ENCODE assay signal across 8 cellular contexts in the genomic region with DNA sequence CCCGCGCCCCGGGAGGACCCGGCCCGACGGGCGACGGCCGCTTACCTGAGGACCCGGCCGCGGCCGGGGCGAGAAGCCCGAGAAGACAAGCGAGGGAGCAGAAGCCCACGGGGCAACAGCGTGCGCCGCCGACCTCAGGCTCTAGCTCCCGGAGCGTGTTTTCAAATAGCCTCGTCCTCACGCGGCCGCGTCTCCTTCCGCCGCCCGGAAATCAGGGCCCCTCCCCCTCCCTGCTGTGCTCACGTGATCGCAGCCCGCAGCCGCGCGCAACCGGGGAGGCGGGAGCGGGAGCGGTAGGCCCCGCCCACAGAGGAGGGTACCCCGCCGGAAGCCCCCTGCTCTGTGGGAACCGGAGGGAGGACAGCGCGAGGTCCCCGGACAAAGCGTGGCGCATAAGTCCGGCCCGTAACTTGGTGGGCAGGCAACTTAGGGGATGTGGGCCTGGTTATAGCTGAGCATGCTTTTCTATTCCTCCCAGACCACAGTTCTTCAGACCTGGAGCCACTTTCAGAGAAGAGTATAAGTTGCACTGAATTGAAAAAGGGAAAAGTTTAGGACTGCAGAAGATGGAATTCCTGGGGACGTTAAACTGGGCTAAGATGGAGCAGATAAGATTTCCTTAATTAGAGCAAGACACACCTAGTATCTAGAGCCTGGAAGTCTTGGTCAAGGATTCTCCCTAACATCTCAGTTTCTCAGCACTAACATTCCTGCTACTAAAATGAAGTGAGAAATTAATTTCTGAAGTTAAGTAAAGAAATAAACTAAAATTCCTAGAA. TPM values are rescaled to one million over a fixed set of nuclear protein-coding genes. Genes with fewer than 3 reads are reported as not detected.
A peak's percentile ranks its signal among the peaks of the same experiment; 100 is the strongest.
DNase-seq lines count a peak whose midpoint lies in the region; ATAC-seq, FAIRE-seq and TF ChIP-seq lines count a peak whose summit lies in the region.

TEX10 (minus strand) TSS at position 216 of the 779 bp plus-strand sequence. CDS start 3,579 bp downstream, outside the sequence.

- TF ChIP-seq POLR2A in GM12878 (IDR thresholded peaks at IDR 0.05; ENCODE audit: low read depth, low read length) = peak; percentile 96

- POLR2A ChIA-PET in GM12878 (lab: Charles Lee) = interaction anchor here (0.8 to 1.1 kb wide), 3 partner anchors 10 to 288 kb away, joined by 6 to 7 read pairs (median 6); no protein-coding TSS in a partner anchor

- DNase-seq in NCI-H2081 (lab: John Stamatoyannopoulos, UW) = peak; percentile 89 to 92
- DNase-seq in T1000 (lab: John Stamatoyannopoulos, UW) = peak; percentile 68
- DNase-seq in GM12878 (ENCODE audit: low read depth, low spot score) = peak; percentile 57
- DNase-seq in hypothalamus (lab: John Stamatoyannopoulos, UW) = peak; percentile 30 to 90 (median 79)
- DNase-seq in retinal pigment epithelial cell (ENCODE audit: low read depth) = peak; percentile 33
- DNase-seq in OCI-M2 (lab: John Stamatoyannopoulos, UW; ENCODE audit: unreplicated experiment) = no peak

- TF ChIP-seq RAD21 in GM12878 (IDR thresholded peaks at IDR 0.05; ENCODE audit: insufficient read depth, low read depth, low read length) = no peak

- H3K27me3 ChIP-seq in GM12878 (replicated peaks in 1 of 2; ENCODE audit: control insufficient read depth in 2 of 2, insufficient read depth in 2 of 2, low read length in 1 of 2) = no peaks in the 10 kb centered on the region

- SMC1A ChIA-PET in GM12878 (lab: Charles Lee; ENCODE audit: uncharacterized antibody, unreplicated experiment) = interaction anchor here (0.9 to 4.5 kb wide), 7 partner anchors 9 to 85 kb away, joined by 3 to 17 read pairs (median 3); no protein-coding TSS in a partner anchor

- H4K20me1 ChIP-seq in GM12878 (ENCODE audit: control insufficient read depth, insufficient read depth) = no peaks in the 10 kb centered on the region

- FAIRE-seq in GM12878 (lab: Jason Lieb, UNC) = peak; percentile 74

- peak within 1 kb of the TSS; percentile 82 for H3K27ac ChIP-seq in GM12878 (ENCODE audit: control insufficient read depth, insufficient read depth)

- peak within 1 kb of the TSS; percentile 66 for H2AFZ ChIP-seq in GM12878 (ENCODE audit: control insufficient read depth, low read depth, low read length)

- under 1% methylated on average over 39 of the region's 53 CpGs for WGBS in GM12878 (ENCODE audit: insufficient coverage, insufficient replicate concordance, low lambda C conversion rate, missing lambda C conversion rate)

- H3K9me3 ChIP-seq in GM12878 (replicated peaks; ENCODE audit: control insufficient read depth, insufficient read depth, low read length) = no peaks in the 10 kb centered on the region; the same call in 2 of the 3 replicates

- peaks cover 56% of the 10 kb centered on the region for H3K79me2 ChIP-seq in GM12878 (ENCODE audit: control insufficient read depth, insufficient read depth, low read length)

- peaks cover 8% of the 10 kb centered on the region for H3K4me1 ChIP-seq in GM12878 (ENCODE audit: control insufficient read depth, insufficient read depth, low read length)

- TF ChIP-seq CTCF in GM12878 (IDR thresholded peaks at IDR 0.05 in 2 of 3, conservative IDR thresholded peaks at IDR 0.05 in 1 of 3; ENCODE audit: control insufficient read depth in 2 of 3, extremely low read depth in 1 of 3, insufficient read depth in 1 of 3, low read depth in 3 of 3, low read length in 3 of 3) (no peak), retinal pigment epithelial cell (conservative IDR thresholded peaks at IDR 0.05; ENCODE audit: low read depth, low read length) (no peak)

- in situ Hi-C loops in GM12878 (cut with MboI) = no loop called here

- BruUV-seq in GM12878 (replicated peaks; lab: Mats Ljungman, UMichigan) = TSS peak; percentile 89

- intact Hi-C loops in GM12878 (cut with micrococcal nuclease; ENCODE audit: unreplicated experiment) = loop anchor here (5.0 kb wide), 2 partner anchors 59 to 74 kb away; partner anchors contain the start of gene MSANTD3

- H3K36me3 ChIP-seq in GM12878 (ENCODE audit: control insufficient read depth in 2 of 2, insufficient read depth in 2 of 2, low read length in 1 of 2) = no peaks in the 10 kb centered on the region

- H3K4me3 ChIP-seq in GM12878 = peak within 1 kb of the TSS; percentile 95
- H3K4me3 ChIP-seq in retinal pigment epithelial cell (ENCODE audit: low read length) = peak within 1 kb of the TSS; percentile 88

- RAD21 ChIA-PET in GM12878 (lab: Charles Lee; ENCODE audit: unreplicated experiment) = interaction anchor here (1.1 to 1.5 kb wide), 3 partner anchors 9 to 19 kb away, joined by 3 to 5 read pairs (median 3); no protein-coding TSS in a partner anchor

- TF ChIP-seq EP300 in GM12878 (IDR thresholded peaks at IDR 0.05; ENCODE audit: borderline replicate concordance in 1 of 2, control insufficient read depth in 1 of 2, low read depth in 2 of 2, low read length in 2 of 2) = peak in 1 of 2 experiments; percentile 35; a peak in 1 of 4 replicates

- H3K9ac ChIP-seq in GM12878 (ENCODE audit: control insufficient read depth, insufficient read depth, low read length) = peak within 1 kb of the TSS; percentile 93

- peak within 1 kb of the TSS; percentile 62 for H3K4me2 ChIP-seq in GM12878 (ENCODE audit: control insufficient read depth, insufficient read depth)

- ATAC-seq in GM18508 (IDR thresholded peaks at IDR 0.05; ENCODE audit: insufficient read depth, unreplicated experiment) = peak; percentile 57
- ATAC-seq in HG02981 (IDR thresholded peaks at IDR 0.05; ENCODE audit: unreplicated experiment) = peak; percentile 81
- peak; percentile 85 for ATAC-seq in GM12878

- CTCF ChIA-PET in GM12878 (lab: Yijun Ruan, JAX) = interaction anchor here (0.5 to 3.9 kb wide), 6 partner anchors 9 to 249 kb away, joined by 3 to 29 read pairs (median 3); partner anchors contain the start of gene MSANTD3

TF ChIP-seq in GM12878, 131 proteins besides CTCF, POLR2A, EP300 and RAD21 (continues in another document):
- TF ChIP-seq CEBPB (IDR thresholded peaks at IDR 0.05; ENCODE audit: borderline replicate concordance in 1 of 2, low read depth in 2 of 2, low read length in 2 of 2) = no peak
- TF ChIP-seq ZZZ3 (IDR thresholded peaks at IDR 0.05; ENCODE audit: control insufficient read depth, insufficient read length, low read depth) = no peak
- 0 out of 2 replicates have a peak, but pooled peaks have one; percentile 23 for TF ChIP-seq POLR2AphosphoS2 (IDR thresholded peaks at IDR 0.05; ENCODE audit: low read depth, low read length)
- no peak for TF ChIP-seq SPI1 (IDR thresholded peaks at IDR 0.05; ENCODE audit: borderline replicate concordance, insufficient read depth, low read depth, low read length)
- peak; percentile 97 to 98 for TF ChIP-seq BHLHE40 (IDR thresholded peaks at IDR 0.05; ENCODE audit: borderline replicate concordance in 1 of 2, low read depth in 2 of 2, low read length in 1 of 2)
- no peak for TF ChIP-seq ZBED1 (IDR thresholded peaks at IDR 0.05; ENCODE audit: borderline replicate concordance)
- no peak for TF ChIP-seq ZBTB11 (CRISPR knock-in tag; IDR thresholded peaks at IDR 0.05)
- TF ChIP-seq NR2F1 (conservative IDR thresholded peaks at IDR 0.05) = peak; percentile 37; the same call in 1 of the 2 replicates
- TF ChIP-seq GATAD2B (conservative IDR thresholded peaks at IDR 0.05; ENCODE audit: low read depth) = peak; percentile 80
- TF ChIP-seq BACH1 (IDR thresholded peaks at IDR 0.05; ENCODE audit: borderline replicate concordance) = 0 out of 2 replicates have a peak, but pooled peaks have one; percentile 58

RNA-seq across cellular contexts. Expression of gene TEX10, which starts in this region (rescaled TPM):
- total RNA-seq in GM12878 (2013; cell fraction: nucleolus; rRNA removed) = 85.3 and 88.4 TPM in 2 replicates
- total RNA-seq in GM12878 (2014; rRNA removed) (38.0 and 46.3 TPM in 2 replicates), GM12878 (2014; rRNA removed; fragmentation: Illumina TruSeq; extraction: Trizol) (35.1 and 35.5 TPM in 2 replicates), GM12878 (2021) (30.0 and 30.4 TPM in 2 replicates)
- 11.6 TPM for polyA plus RNA-seq in GM12878 (2011; ENCODE audit: low read depth)
- polyA plus RNA-seq in GM12878 (2011; rRNA removed) (46.6 and 54.1 TPM in 2 replicates), GM12878 (2014; fragmentation: Illumina TruSeq; extraction: Trizol) (37.0 and 41.3 TPM in 2 replicates), GM12878 (2014; fragmentation: Nextera tagmentation; extraction: Ambion mirVana) (10 to 100 TPM; 17.4 to 25.8 TPM), GM12878 (2014; rRNA removed) (23.4 and 27.8 TPM in 2 replicates), GM12878 (2016; fragmentation: Nextera tagmentation; extraction: Ambion mirVana) (10 to 100 TPM; 43.5 to 45.3 TPM)
- 22.2 and 22.9 TPM in 2 replicates for polyA plus RNA-seq in GM12878 (2011; cell fraction: cytosol; rRNA removed)
- polyA plus RNA-seq in GM12878 (2011; cell fraction: nucleus; rRNA removed) = 28.5 and 31.8 TPM in 2 replicates
- 14.3 and 20.3 TPM in 2 replicates for polyA plus RNA-seq in GM12878 (2012)
- polyA minus RNA-seq in GM12878 (2011; rRNA and poly(A)+ RNA removed) = 44.7 and 52.7 TPM in 2 replicates
- 11.4 and 12.8 TPM in 2 replicates for polyA minus RNA-seq in GM12878 (2011; cell fraction: cytosol; rRNA and poly(A)+ RNA removed)
- polyA minus RNA-seq in GM12878 (2011; cell fraction: nucleus; rRNA and poly(A)+ RNA removed) = 32.5 and 48.1 TPM in 2 replicates
